Comparison of ENCODE assay signal across 3 cellular contexts in the genomic region with DNA sequence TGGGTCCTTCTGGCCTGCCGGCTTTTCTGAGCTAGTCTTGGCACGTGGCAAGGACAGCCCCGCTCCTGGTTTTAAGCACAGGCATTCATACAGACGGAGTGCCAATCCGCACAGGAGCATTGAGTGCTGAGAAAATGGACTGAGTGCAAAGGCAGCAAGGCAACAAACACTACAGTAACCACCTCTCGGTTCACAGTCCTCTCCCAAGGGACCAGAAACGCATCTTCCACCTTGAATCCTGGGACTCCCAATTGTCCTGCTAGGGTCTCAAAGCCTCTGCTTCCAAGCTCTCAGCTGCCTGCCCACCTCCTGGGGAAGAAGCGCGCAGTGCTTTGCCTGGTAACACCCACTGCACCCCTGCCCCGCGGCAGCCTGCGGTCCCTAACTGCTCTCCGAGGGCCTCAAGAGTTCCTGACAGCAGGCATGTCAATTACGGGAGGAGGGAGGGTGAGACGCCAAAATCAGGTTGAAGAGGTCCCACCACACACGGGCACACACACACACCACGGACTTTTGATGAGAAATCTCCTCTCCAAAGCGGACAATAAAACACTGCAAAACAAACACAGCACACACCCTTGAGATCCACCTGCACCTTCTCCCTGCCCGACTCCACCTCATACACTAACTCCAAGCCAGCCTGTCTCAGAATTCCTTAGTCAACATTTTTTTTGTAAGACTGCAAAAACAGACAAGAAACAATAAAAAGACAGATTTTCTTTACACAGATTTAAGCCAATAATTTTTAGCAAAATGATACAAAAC.
TF ChIP-seq lines count a peak whose summit lies in the region.

No MANE protein-coding gene starts in this region.

TF ChIP-seq in A549, 52 proteins besides CTCF, POLR2A, EP300 and RAD21:
- TF ChIP-seq CHD4 (IDR thresholded peaks at IDR 0.05; ENCODE audit: borderline replicate concordance) (no peak), MAFK (IDR thresholded peaks at IDR 0.05; ENCODE audit: partially characterized antibody) (peak; percentile 85), POLR2AphosphoS2 (conservative IDR thresholded peaks at IDR 0.05; ENCODE audit: low read length) (0 out of 2 replicates have a peak, but pooled peaks have one; percentile 8), JUN (IDR thresholded peaks at IDR 0.05) (peak in 1 of 2 experiments; percentile 26; a peak in 1 of 5 replicates), NR3C1 (IDR thresholded peaks at IDR 0.05) (no peak)
- TF ChIP-seq, protein P1, sequence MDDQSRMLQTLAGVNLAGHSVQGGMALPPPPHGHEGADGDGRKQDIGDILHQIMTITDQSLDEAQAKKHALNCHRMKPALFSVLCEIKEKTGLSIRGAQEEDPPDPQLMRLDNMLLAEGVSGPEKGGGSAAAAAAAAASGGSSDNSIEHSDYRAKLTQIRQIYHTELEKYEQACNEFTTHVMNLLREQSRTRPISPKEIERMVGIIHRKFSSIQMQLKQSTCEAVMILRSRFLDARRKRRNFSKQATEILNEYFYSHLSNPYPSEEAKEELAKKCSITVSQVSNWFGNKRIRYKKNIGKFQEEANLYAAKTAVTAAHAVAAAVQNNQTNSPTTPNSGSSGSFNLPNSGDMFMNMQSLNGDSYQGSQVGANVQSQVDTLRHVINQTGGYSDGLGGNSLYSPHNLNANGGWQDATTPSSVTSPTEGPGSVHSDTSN (IDR thresholded peaks at IDR 0.05), result 0 out of 2 replicates have a peak, but pooled peaks have one; percentile 4
TF ChIP-seq in A549: peak in this region for 4.

TF ChIP-seq in GM12891, 5 proteins besides CTCF, POLR2A, EP300 and RAD21:
- TF ChIP-seq POU2F2 (IDR thresholded peaks at IDR 0.05; ENCODE audit: low read depth, low read length) (0 out of 2 replicates have a peak, but pooled peaks have one; percentile 12), PAX5 (IDR thresholded peaks at IDR 0.05; ENCODE audit: insufficient read depth, low read length, severe bottlenecking) (no peak), POLR2AphosphoS5 (IDR thresholded peaks at IDR 0.05; ENCODE audit: low read depth, low read length) (peak; percentile 42; the same call in 1 of the 2 replicates)

TF ChIP-seq in GM12878, 131 proteins besides CTCF, POLR2A, EP300 and RAD21:
- TF ChIP-seq, protein P1 (IDR thresholded peaks at IDR 0.05; ENCODE audit: insufficient replicate concordance, low read depth, low read length), result peak; percentile 10
- TF ChIP-seq YBX1 (IDR thresholded peaks at IDR 0.05) (no peak), ELK1 (IDR thresholded peaks at IDR 0.05; ENCODE audit: low read depth, low read length) (no peak), SMAD1 (IDR thresholded peaks at IDR 0.05; ENCODE audit: low read depth, partially characterized antibody) (no peak), CBX5 (IDR thresholded peaks at IDR 0.05; ENCODE audit: low read depth) (no peak), TCF3 (IDR thresholded peaks at IDR 0.05; ENCODE audit: borderline replicate concordance, insufficient read depth, low read depth, low read length) (0 out of 2 replicates have a peak, but pooled peaks have one; percentile 22), ATF2 (IDR thresholded peaks at IDR 0.05; ENCODE audit: low read length) (0 out of 2 replicates have a peak, but pooled peaks have one; percentile 9), TCF12 (IDR thresholded peaks at IDR 0.05; ENCODE audit: low read depth, low read length) (no peak), RBBP5 (conservative IDR thresholded peaks at IDR 0.05) (no peak), RFX5 (IDR thresholded peaks at IDR 0.05; ENCODE audit: low read depth, low read length) (no peak), POU2F2 (IDR thresholded peaks at IDR 0.05; ENCODE audit: borderline replicate concordance, low read depth, low read length) (peak; percentile 42; the same call in 1 of the 3 replicates), POLR2AphosphoS5 (IDR thresholded peaks at IDR 0.05; ENCODE audit: low read length) (peak; percentile 24; the same call in 1 of the 2 replicates), BCL11A (IDR thresholded peaks at IDR 0.05; ENCODE audit: low read depth, low read length) (no peak), IKZF1 (conservative IDR thresholded peaks at IDR 0.05) (no peak)
- TF ChIP-seq, protein P2, sequence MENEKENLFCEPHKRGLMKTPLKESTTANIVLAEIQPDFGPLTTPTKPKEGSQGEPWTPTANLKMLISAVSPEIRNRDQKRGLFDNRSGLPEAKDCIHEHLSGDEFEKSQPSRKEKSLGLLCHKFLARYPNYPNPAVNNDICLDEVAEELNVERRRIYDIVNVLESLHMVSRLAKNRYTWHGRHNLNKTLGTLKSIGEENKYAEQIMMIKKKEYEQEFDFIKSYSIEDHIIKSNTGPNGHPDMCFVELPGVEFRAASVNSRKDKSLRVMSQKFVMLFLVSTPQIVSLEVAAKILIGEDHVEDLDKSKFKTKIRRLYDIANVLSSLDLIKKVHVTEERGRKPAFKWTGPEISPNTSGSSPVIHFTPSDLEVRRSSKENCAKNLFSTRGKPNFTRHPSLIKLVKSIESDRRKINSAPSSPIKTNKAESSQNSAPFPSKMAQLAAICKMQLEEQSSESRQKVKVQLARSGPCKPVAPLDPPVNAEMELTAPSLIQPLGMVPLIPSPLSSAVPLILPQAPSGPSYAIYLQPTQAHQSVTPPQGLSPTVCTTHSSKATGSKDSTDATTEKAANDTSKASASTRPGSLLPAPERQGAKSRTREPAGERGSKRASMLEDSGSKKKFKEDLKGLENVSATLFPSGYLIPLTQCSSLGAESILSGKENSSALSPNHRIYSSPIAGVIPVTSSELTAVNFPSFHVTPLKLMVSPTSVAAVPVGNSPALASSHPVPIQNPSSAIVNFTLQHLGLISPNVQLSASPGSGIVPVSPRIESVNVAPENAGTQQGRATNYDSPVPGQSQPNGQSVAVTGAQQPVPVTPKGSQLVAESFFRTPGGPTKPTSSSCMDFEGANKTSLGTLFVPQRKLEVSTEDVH (IDR thresholded peaks at IDR 0.05; ENCODE audit: low read depth, partially characterized antibody), result no peak
- TF ChIP-seq, protein P3, sequence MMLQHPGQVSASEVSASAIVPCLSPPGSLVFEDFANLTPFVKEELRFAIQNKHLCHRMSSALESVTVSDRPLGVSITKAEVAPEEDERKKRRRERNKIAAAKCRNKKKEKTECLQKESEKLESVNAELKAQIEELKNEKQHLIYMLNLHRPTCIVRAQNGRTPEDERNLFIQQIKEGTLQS (IDR thresholded peaks at IDR 0.05; ENCODE audit: borderline replicate concordance, extremely low read depth, low read depth, low read length), result no peak
TF ChIP-seq in GM12878: peak in this region for 5.
